ENCODE assay signal across 1 cellular context in the genomic region with DNA sequence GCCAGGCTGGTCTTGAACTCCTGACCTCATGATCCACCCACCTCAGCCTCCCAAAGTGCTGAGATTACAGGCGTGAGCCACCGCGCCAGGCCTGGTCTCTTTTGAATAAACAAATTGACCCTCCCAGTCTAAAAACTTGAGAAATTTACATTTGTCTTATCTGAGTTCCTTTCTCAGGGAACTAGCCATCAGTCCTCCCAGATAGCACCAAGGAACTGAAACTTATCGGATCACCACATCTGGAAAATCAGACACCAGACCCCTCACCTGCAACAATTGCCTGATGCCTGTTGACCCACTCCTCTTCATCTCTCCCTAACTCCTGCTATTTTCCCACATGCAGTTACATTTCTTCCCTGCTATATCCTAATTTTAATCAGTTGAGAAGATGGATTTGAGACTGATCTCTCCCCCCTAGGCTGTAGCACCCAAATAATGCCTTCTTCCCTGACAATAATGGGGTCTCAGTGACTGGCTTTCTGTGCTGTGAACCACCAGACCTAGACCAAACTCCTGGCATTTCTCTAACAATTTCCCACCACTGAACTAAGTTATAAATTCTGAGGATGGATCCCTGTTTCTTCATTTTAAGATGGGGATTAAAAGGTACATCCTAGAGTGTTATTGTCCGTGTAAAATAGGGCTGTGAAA.
A peak's percentile ranks its signal among the peaks of the same experiment; 100 is the strongest.
TF ChIP-seq lines count a peak whose summit lies in the region.

No MANE protein-coding gene starts in this region.

TF ChIP-seq in HepG2, 621 proteins besides CTCF, POLR2A, EP300 and RAD21:
- TF ChIP-seq ZNF124 (CRISPR knock-in tag; IDR thresholded peaks at IDR 0.05): peak; percentile 96
- TF ChIP-seq ZNF260 (CRISPR knock-in tag; IDR thresholded peaks at IDR 0.05; ENCODE audit: borderline replicate concordance, low read depth): no peak
